1 cellular context compared by ENCODE assay signal in the genomic region with DNA sequence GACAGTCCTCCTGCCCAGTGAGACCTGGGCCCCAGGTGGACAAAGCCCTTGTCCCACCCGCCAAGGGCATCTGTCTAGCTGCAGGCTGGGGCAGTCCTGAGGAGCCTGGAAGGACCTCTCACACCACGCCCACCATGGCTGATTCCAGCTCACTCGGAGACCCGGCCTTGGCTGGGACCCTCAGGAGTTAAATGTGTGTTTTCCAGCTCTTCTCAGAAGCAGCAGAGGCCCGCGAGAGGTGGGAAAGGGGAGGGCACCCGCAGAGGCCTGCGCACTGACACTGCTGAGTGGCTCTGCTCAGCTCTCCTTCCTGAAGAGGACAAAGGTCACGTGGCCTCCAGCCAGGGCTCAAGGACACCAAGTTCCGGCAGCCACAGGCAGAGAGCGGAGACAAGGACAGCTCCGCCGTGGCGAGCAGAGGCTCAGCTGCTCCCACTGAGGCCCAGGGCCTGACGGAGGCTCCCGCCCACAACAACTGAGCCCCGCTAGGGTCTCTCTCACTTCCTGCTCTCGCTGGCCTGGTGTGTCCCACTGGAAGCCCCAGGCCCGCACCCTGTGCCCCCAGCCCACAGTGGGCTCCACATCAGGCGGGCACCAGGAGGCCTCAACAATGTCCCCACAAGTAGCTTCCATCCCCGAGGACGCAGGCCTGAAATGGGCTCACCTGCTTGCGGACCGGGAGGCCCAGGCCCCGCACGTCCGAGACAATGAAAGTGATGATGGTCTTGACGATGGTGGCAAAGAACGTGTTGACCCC.
TF ChIP-seq lines count a peak whose summit lies in the region.

No MANE protein-coding gene starts in this region.

TF ChIP-seq in HepG2, 621 proteins besides CTCF, POLR2A, EP300 and RAD21 (continued from another document and continues in another):
- TF ChIP-seq E2F1 (CRISPR knock-in tag; IDR thresholded peaks at IDR 0.05): no peak
- TF ChIP-seq SALL1 (CRISPR knock-in tag; IDR thresholded peaks at IDR 0.05): peak; percentile 89
- TF ChIP-seq SNAI1 (CRISPR knock-in tag; IDR thresholded peaks at IDR 0.05; ENCODE audit: borderline replicate concordance): no peak
- peak; percentile 42; the same call in 1 of the 2 replicates for TF ChIP-seq FOXA3 (CRISPR knock-in tag; IDR thresholded peaks at IDR 0.05)
- TF ChIP-seq SP140L (CRISPR knock-in tag; IDR thresholded peaks at IDR 0.05; ENCODE audit: borderline replicate concordance): no peak
- TF ChIP-seq, protein P1, sequence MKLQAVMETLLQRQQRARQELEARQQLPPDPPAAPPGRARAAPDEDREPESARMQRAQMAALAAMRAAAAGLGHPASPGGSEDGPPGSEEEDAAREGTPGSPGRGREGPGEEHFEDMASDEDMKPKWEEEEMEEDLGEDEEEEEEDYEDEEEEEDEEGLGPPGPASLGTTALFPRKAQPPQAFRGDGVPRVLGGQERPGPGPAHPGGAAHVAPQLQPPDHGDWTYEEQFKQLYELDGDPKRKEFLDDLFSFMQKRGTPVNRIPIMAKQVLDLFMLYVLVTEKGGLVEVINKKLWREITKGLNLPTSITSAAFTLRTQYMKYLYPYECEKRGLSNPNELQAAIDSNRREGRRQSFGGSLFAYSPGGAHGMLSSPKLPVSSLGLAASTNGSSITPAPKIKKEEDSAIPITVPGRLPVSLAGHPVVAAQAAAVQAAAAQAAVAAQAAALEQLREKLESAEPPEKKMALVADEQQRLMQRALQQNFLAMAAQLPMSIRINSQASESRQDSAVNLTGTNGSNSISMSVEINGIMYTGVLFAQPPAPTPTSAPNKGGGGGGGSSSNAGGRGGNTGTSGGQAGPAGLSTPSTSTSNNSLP (IDR thresholded peaks at IDR 0.05; ENCODE audit: low read depth, low read length): no peak
- TF ChIP-seq, protein P2, sequence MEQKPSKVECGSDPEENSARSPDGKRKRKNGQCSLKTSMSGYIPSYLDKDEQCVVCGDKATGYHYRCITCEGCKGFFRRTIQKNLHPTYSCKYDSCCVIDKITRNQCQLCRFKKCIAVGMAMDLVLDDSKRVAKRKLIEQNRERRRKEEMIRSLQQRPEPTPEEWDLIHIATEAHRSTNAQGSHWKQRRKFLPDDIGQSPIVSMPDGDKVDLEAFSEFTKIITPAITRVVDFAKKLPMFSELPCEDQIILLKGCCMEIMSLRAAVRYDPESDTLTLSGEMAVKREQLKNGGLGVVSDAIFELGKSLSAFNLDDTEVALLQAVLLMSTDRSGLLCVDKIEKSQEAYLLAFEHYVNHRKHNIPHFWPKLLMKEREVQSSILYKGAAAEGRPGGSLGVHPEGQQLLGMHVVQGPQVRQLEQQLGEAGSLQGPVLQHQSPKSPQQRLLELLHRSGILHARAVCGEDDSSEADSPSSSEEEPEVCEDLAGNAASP (CRISPR knock-in tag; IDR thresholded peaks at IDR 0.05; ENCODE audit: borderline replicate concordance): peak; percentile 52; the same call in 1 of the 2 replicates
- peak; percentile 88 for TF ChIP-seq AGO2 (optimal IDR thresholded peaks at IDR 0.05; ENCODE audit: low read depth, low read length)
- no peak for TF ChIP-seq FIP1L1 (IDR thresholded peaks at IDR 0.05; ENCODE audit: borderline replicate concordance, insufficient read depth, low read depth, low read length)
- peak; percentile 87 for TF ChIP-seq HOXA3 (CRISPR knock-in tag; IDR thresholded peaks at IDR 0.05)
- no peak for TF ChIP-seq MBD4 (IDR thresholded peaks at IDR 0.05; ENCODE audit: borderline replicate concordance, low read length)
- no peak for TF ChIP-seq SRF (IDR thresholded peaks at IDR 0.05; ENCODE audit: low read depth, low read length)
- no peak for TF ChIP-seq MLLT10 (CRISPR knock-in tag; IDR thresholded peaks at IDR 0.05)
- no peak for TF ChIP-seq YY1 (IDR thresholded peaks at IDR 0.05; ENCODE audit: insufficient read depth, insufficient replicate concordance, low read depth, low read length)
- peak; percentile 21; the same call in 1 of the 2 replicates for TF ChIP-seq ZNF543 (CRISPR knock-in tag; IDR thresholded peaks at IDR 0.05)
- peak; percentile 67 for TF ChIP-seq ZNF124 (CRISPR knock-in tag; IDR thresholded peaks at IDR 0.05)
- no peak for TF ChIP-seq RFXANK (CRISPR knock-in tag; IDR thresholded peaks at IDR 0.05)
- no peak for TF ChIP-seq TGIF2 (CRISPR knock-in tag; IDR thresholded peaks at IDR 0.05)
- no peak for TF ChIP-seq CEBPB (IDR thresholded peaks at IDR 0.05; ENCODE audit: borderline replicate concordance, low read depth, low read length)
- no peak for TF ChIP-seq ZNF878 (CRISPR knock-in tag; IDR thresholded peaks at IDR 0.05)
- no peak for TF ChIP-seq TCF12 (IDR thresholded peaks at IDR 0.05)
- no peak for TF ChIP-seq TCF12 (CRISPR knock-in tag; IDR thresholded peaks at IDR 0.05)
- peak; percentile 27; the same call in 1 of the 2 replicates for TF ChIP-seq NFKB2 (CRISPR knock-in tag; IDR thresholded peaks at IDR 0.05; ENCODE audit: borderline replicate concordance)
- no peak for TF ChIP-seq KAT2B (IDR thresholded peaks at IDR 0.05; ENCODE audit: borderline replicate concordance, low read depth, low read length)
- TF ChIP-seq MEIS2 (CRISPR knock-in tag; IDR thresholded peaks at IDR 0.05): peak; percentile 76
- no peak for TF ChIP-seq ATRX (CRISPR knock-in tag; IDR thresholded peaks at IDR 0.05; ENCODE audit: borderline replicate concordance)
- no peak for TF ChIP-seq ZNF570 (CRISPR knock-in tag; IDR thresholded peaks at IDR 0.05; ENCODE audit: borderline replicate concordance)
- no peak for TF ChIP-seq JUNB (CRISPR knock-in tag; IDR thresholded peaks at IDR 0.05; ENCODE audit: borderline replicate concordance)
- peak; percentile 49; the same call in 1 of the 2 replicates for TF ChIP-seq ZNF205 (CRISPR knock-in tag; IDR thresholded peaks at IDR 0.05)
- no peak for TF ChIP-seq ZNF24 (IDR thresholded peaks at IDR 0.05)
- TF ChIP-seq GMEB1 (CRISPR knock-in tag; IDR thresholded peaks at IDR 0.05; ENCODE audit: borderline replicate concordance): peak; percentile 60; the same call in 1 of the 2 replicates
- TF ChIP-seq, protein P3, sequence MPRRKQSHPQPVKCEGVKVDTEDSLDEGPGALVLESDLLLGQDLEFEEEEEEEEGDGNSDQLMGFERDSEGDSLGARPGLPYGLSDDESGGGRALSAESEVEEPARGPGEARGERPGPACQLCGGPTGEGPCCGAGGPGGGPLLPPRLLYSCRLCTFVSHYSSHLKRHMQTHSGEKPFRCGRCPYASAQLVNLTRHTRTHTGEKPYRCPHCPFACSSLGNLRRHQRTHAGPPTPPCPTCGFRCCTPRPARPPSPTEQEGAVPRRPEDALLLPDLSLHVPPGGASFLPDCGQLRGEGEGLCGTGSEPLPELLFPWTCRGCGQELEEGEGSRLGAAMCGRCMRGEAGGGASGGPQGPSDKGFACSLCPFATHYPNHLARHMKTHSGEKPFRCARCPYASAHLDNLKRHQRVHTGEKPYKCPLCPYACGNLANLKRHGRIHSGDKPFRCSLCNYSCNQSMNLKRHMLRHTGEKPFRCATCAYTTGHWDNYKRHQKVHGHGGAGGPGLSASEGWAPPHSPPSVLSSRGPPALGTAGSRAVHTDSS (CRISPR knock-in tag; conservative IDR thresholded peaks at IDR 0.05): no peak
- TF ChIP-seq, protein P4, sequence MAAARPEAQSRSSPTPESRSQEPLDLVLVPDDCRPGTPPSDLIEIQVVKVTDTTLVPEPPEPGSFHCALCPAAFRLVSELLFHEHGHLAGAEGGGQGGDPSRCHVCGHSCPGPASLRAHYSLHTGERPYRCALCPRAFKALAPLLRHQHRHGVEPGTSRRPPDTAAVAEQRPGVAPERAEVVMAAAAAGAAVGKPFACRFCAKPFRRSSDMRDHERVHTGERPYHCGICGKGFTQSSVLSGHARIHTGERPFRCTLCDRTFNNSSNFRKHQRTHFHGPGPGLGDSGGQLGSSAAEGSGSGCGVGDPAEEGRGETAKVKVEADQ (CRISPR knock-in tag; IDR thresholded peaks at IDR 0.05; ENCODE audit: borderline replicate concordance): peak; percentile 49; the same call in 1 of the 2 replicates
- peak; percentile 70; the same call in 1 of the 2 replicates for TF ChIP-seq YEATS2 (CRISPR knock-in tag; IDR thresholded peaks at IDR 0.05; ENCODE audit: borderline replicate concordance)
- TF ChIP-seq, protein P5, sequence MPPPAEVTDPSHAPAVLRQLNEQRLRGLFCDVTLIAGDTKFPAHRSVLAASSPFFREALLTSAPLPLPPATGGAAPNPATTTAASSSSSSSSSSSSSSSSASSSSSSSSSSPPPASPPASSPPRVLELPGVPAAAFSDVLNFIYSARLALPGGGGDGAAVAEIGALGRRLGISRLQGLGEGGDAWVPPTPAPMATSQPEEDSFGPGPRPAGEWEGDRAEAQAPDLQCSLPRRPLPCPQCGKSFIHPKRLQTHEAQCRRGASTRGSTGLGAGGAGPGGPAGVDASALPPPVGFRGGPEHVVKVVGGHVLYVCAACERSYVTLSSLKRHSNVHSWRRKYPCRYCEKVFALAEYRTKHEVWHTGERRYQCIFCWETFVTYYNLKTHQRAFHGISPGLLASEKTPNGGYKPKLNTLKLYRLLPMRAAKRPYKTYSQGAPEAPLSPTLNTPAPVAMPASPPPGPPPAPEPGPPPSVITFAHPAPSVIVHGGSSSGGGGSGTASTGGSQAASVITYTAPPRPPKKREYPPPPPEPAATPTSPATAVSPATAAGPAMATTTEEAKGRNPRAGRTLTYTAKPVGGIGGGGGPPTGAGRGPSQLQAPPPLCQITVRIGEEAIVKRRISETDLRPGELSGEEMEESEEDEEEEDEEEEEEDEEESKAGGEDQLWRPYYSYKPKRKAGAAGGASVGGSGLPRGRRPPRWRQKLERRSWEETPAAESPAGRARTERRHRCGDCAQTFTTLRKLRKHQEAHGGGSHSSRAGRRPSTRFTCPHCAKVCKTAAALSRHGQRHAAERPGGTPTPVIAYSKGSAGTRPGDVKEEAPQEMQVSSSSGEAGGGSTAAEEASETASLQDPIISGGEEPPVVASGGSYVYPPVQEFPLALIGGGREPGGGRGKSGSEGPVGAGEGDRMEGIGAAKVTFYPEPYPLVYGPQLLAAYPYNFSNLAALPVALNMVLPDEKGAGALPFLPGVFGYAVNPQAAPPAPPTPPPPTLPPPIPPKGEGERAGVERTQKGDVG (CRISPR knock-in tag; IDR thresholded peaks at IDR 0.05; ENCODE audit: borderline replicate concordance): peak; percentile 40; the same call in 1 of the 2 replicates
- no peak for TF ChIP-seq ZNF639 (CRISPR knock-in tag; conservative IDR thresholded peaks at IDR 0.05)
- no peak for TF ChIP-seq KDM3A (CRISPR knock-in tag; IDR thresholded peaks at IDR 0.05; ENCODE audit: low read depth)
- TF ChIP-seq SNAPC2 (CRISPR knock-in tag; IDR thresholded peaks at IDR 0.05): no peak; the same call in 1 of the 2 replicates
- 0 out of 2 replicates have a peak, but pooled peaks have one; percentile 30 for TF ChIP-seq KLF9 (CRISPR knock-in tag; IDR thresholded peaks at IDR 0.05; ENCODE audit: low read depth)
- TF ChIP-seq NR2C2 (CRISPR knock-in tag; IDR thresholded peaks at IDR 0.05; ENCODE audit: borderline replicate concordance): peak; percentile 85
- 0 out of 2 replicates have a peak, but pooled peaks have one; percentile 34 for TF ChIP-seq ARNT2 (CRISPR knock-in tag; IDR thresholded peaks at IDR 0.05; ENCODE audit: low read depth)
- no peak for TF ChIP-seq TP53 (CRISPR knock-in tag; conservative IDR thresholded peaks at IDR 0.05)
- no peak; the same call in 1 of the 2 replicates for TF ChIP-seq ZNF138 (CRISPR knock-in tag; IDR thresholded peaks at IDR 0.05; ENCODE audit: low read depth)
- no peak for TF ChIP-seq SYNCRIP (IDR thresholded peaks at IDR 0.05; ENCODE audit: insufficient read depth, low read depth, low read length)
- no peak for TF ChIP-seq ZNF256 (CRISPR knock-in tag; conservative IDR thresholded peaks at IDR 0.05)
- no peak for TF ChIP-seq IKZF1 (IDR thresholded peaks at IDR 0.05)
- TF ChIP-seq IKZF4 (CRISPR knock-in tag; IDR thresholded peaks at IDR 0.05; ENCODE audit: borderline replicate concordance, low read depth, not compliant biosample characterization): no peak
- no peak for TF ChIP-seq HNRNPH1 (optimal IDR thresholded peaks at IDR 0.05; ENCODE audit: low read depth, low read length)
- TF ChIP-seq ZNF782 (CRISPR knock-in tag; IDR thresholded peaks at IDR 0.05; ENCODE audit: borderline replicate concordance): no peak; the same call in 1 of the 2 replicates
